In the genomic region with DNA sequence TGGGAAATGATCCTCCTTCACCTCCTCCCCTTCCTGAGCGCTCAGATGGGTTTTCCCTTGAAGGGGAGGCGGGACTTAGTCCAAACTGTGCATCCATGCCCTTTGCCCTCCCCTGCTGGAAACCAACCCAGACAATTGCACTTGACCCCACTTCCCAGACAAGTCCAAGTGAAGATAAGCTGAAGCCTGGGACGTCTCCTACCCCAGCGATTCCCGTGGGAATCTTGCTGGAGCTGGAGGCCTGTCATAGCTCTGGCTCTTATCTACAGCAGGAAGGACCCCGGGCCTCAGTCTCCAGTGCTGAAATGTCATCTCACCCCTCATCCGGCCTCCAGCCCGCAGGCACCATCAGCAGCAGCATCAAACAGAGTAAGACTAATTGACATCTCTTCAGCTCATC, we compare ENCODE assay signal across 21 cellular contexts. TPM values are rescaled to one million over a fixed set of nuclear protein-coding genes. Genes with fewer than 3 reads are reported as not detected.
A peak's percentile ranks its signal among the peaks of the same experiment; 100 is the strongest.
DNase-seq lines count a peak whose midpoint lies in the region; ATAC-seq, FAIRE-seq and TF ChIP-seq lines count a peak whose summit lies in the region.
"Had no signal": no experiment of that assay in that cellular context is flagged by ENCODE, and none has a peak within 500 bp of the region (broad histone marks: within the 10 kb centered on the region; RNA-seq: fewer than 3 reads in every experiment).

No MANE protein-coding gene starts in this region.

- DNase-seq in T-helper 17 cell, result no peak
- no peak for DNase-seq in HepG2 (ENCODE audit: low spot score)
- no peak for DNase-seq in neuronal stem cell (ENCODE audit: low spot score)
- DNase-seq in GM12891 (ENCODE audit: insufficient read length, low spot score), result no peak
- DNase-seq in activated CD4-positive, alpha-beta T cell treated with anti-CD3 and anti-CD28 coated beads, Interleukin-2, amount 10 ng/mL, durations not matched to agents 24 days and 14 days, result no peak
- DNase-seq: C1 segment of cervical spinal cord; CD8-positive, alpha-beta T cell; DMS53; GDM1; GOT3; HCEC 1CT; IMR-90; NCI-H1417; NCI-H1694 treated with DMSO at 0.1 percent for 48 hours; NCI-H446; NCI-H526 treated with DMSO at 0.1 percent for 48 hours; SHP77; SK-N-SH had no signal

- H3K14ac ChIP-seq in neuronal stem cell (ENCODE audit: low read length), result no peak overlapping the region

- no peak overlapping the region for H4K91ac ChIP-seq in neuronal stem cell (ENCODE audit: low read depth, low read length, poor library complexity)

- peak overlapping the region; percentile 9 for H2BK120ac ChIP-seq in neuronal stem cell (ENCODE audit: low read depth, low read length)

- H2AFZ ChIP-seq in HepG2 (ENCODE audit: low read length) (no peak overlapping the region), neuronal stem cell (ENCODE audit: low read length) (no peak overlapping the region)

- H3K27me3 ChIP-seq in BLaER1 treated with 17β-estradiol and CSF1 and Interleukin-3, amounts not matched to agents 10 nM and 100 nM, result peaks cover 0 to 8% (median 0%) of the 10 kb centered on the region in 11 experiments; a peak in 2 of 22 replicates
- H3K27me3 ChIP-seq in HepG2 (ENCODE audit: control insufficient read depth in 1 of 2, insufficient read depth in 2 of 2, low read length in 2 of 2) (peaks cover 11 to 92% of the 10 kb centered on the region in 2 experiments), neuronal stem cell (ENCODE audit: control insufficient read depth in 3 of 3, insufficient read depth in 3 of 3, low read depth in 1 of 3, low read length in 3 of 3) (peaks cover 0 to 90% (median 0%) of the 10 kb centered on the region in 3 experiments)

- H3K4me1 Mint-ChIP-seq in T-helper 17 cell, result peaks cover 12% of the 10 kb centered on the region
- H3K4me1 Mint-ChIP-seq in activated CD4-positive, alpha-beta T cell treated with anti-CD3 and anti-CD28 coated beads, Interleukin-2, amount 10 ng/mL, durations not matched to agents 24 days and 14 days, result peaks cover 2% of the 10 kb centered on the region

- no peaks in the 10 kb centered on the region for H3K9me3 Mint-ChIP-seq in activated CD4-positive, alpha-beta T cell treated with anti-CD3 and anti-CD28 coated beads, Interleukin-2, amount 10 ng/mL, durations not matched to agents 24 days and 14 days
- H3K9me3 Mint-ChIP-seq: CD8-positive, alpha-beta T cell had no signal

- H2BK12ac ChIP-seq in neuronal stem cell (ENCODE audit: low read length), result no peak overlapping the region

- H2AK5ac ChIP-seq in neuronal stem cell (ENCODE audit: low read depth, low read length), result peak overlapping the region; percentile 81

- no peak overlapping the region for H3K23ac ChIP-seq in neuronal stem cell (ENCODE audit: low read depth, low read length, poor library complexity)

- H3K27ac ChIP-seq in BLaER1 treated with 17β-estradiol and CSF1 and Interleukin-3, amounts not matched to agents 10 nM and 100 nM, result no peak overlapping the region
- no peak overlapping the region for H3K27ac ChIP-seq in HepG2 (ENCODE audit: extremely low read length, insufficient read depth, low read length)
- no peak overlapping the region for H3K27ac ChIP-seq in neuronal stem cell (replicated peaks; ENCODE audit: low read length)

- peak overlapping the region; percentile 75 for H2BK15ac ChIP-seq in neuronal stem cell (ENCODE audit: low read length)

- intact Hi-C loops in HepG2 (cut with micrococcal nuclease; ENCODE audit: unreplicated experiment), result no loop called here
- intact Hi-C loops in activated CD4-positive, alpha-beta T cell treated with anti-CD3 and anti-CD28 coated beads, Interleukin-2, amount 10 ng/mL, durations not matched to agents 24 days and 14 days (cut with micrococcal nuclease), result no loop called here

- TF ChIP-seq POLR2A in HepG2 (IDR thresholded peaks at IDR 0.05; ENCODE audit: insufficient read depth in 1 of 2, low read depth in 2 of 2, low read length in 2 of 2) (no peak), GM12891 (IDR thresholded peaks at IDR 0.05; ENCODE audit: low read depth, low read length) (no peak)

- H3K27me3 Mint-ChIP-seq in T-helper 17 cell, result peaks cover 63% of the 10 kb centered on the region
- peaks cover 63% of the 10 kb centered on the region for H3K27me3 Mint-ChIP-seq in activated CD4-positive, alpha-beta T cell treated with anti-CD3 and anti-CD28 coated beads, Interleukin-2, amount 10 ng/mL, durations not matched to agents 24 days and 14 days

- POLR2A ChIA-PET in HepG2 (lab: Yijun Ruan, JAX), result no interaction called here

- H3K36me3 Mint-ChIP-seq in T-helper 17 cell (ENCODE audit: low read depth), result peaks cover 9% of the 10 kb centered on the region
- H3K36me3 Mint-ChIP-seq in activated CD4-positive, alpha-beta T cell treated with anti-CD3 and anti-CD28 coated beads, Interleukin-2, amount 10 ng/mL, durations not matched to agents 24 days and 14 days (ENCODE audit: low read depth), result no peaks in the 10 kb centered on the region
- H3K36me3 Mint-ChIP-seq: CD8-positive, alpha-beta T cell had no signal

- BruUV-seq in HepG2 (replicated peaks; lab: Mats Ljungman, UMichigan), result no TSS peak

- in situ Hi-C loops in HepG2 (cut with HindIII; ENCODE audit: extremely low pct_ligation_motif_present, low pct_unique_long_range_greater_than_20kb), result no loop called here

- peak overlapping the region; percentile 37 for H3K27ac Mint-ChIP-seq in T-helper 17 cell
- no peak overlapping the region for H3K27ac Mint-ChIP-seq in activated CD4-positive, alpha-beta T cell treated with anti-CD3 and anti-CD28 coated beads, Interleukin-2, amount 10 ng/mL, durations not matched to agents 24 days and 14 days
- H3K27ac Mint-ChIP-seq: CD8-positive, alpha-beta T cell had no signal

- H3K36me3 ChIP-seq in BLaER1 treated with 17β-estradiol and CSF1 and Interleukin-3, amounts not matched to agents 10 nM and 100 nM, result no peaks in the 10 kb centered on the region
- H3K36me3 ChIP-seq in HepG2 (replicated peaks in 1 of 2; ENCODE audit: control insufficient read depth in 1 of 2, insufficient read depth in 2 of 2, low read length in 2 of 2) (no peaks in the 10 kb centered on the region), neuronal stem cell (replicated peaks in 1 of 2; ENCODE audit: control insufficient read depth in 2 of 2, insufficient read depth in 2 of 2, low read length in 2 of 2) (no peaks in the 10 kb centered on the region)

- FAIRE-seq in HepG2 (lab: Jason Lieb, UNC) (no peak), GM12891 (lab: Jason Lieb, UNC) (no peak)
- FAIRE-seq: GM19239 had no signal

- peaks cover 2% of the 10 kb centered on the region for H3K79me1 ChIP-seq in neuronal stem cell (ENCODE audit: low read depth, low read length)

- H3K4me3 Mint-ChIP-seq in T-helper 17 cell, result no peak overlapping the region
- no peak overlapping the region for H3K4me3 Mint-ChIP-seq in activated CD4-positive, alpha-beta T cell treated with anti-CD3 and anti-CD28 coated beads, Interleukin-2, amount 10 ng/mL, durations not matched to agents 24 days and 14 days
- H3K4me3 Mint-ChIP-seq: CD8-positive, alpha-beta T cell had no signal

- H2BK5ac ChIP-seq in neuronal stem cell (ENCODE audit: low read length), result no peak overlapping the region

- no peak overlapping the region for H4K8ac ChIP-seq in neuronal stem cell (ENCODE audit: low read depth, low read length)

- 13% methylated on average over 8 of the region's 8 CpGs for WGBS in HepG2 (ENCODE audit: low lambda C conversion rate)
- WGBS in neuronal stem cell (ENCODE audit: extremely low coverage in 2 of 2, insufficient read length in 2 of 2, insufficient replicate concordance in 1 of 2), 2 donors, result no CpG with 5 or more reads among the region's 8 CpGs

- H3K9me3 ChIP-seq in BLaER1 treated with 17β-estradiol and CSF1 and Interleukin-3, amounts not matched to agents 10 nM and 100 nM (replicated peaks in 1 of 11), result no peaks in the 10 kb centered on the region
- H3K9me3 ChIP-seq in T-helper 17 cell (ENCODE audit: control insufficient read depth, low read length, poor library complexity, severe bottlenecking), result no peaks in the 10 kb centered on the region
- H3K9me3 ChIP-seq in HepG2 (ENCODE audit: low read length), result no peaks in the 10 kb centered on the region
- no peaks in the 10 kb centered on the region for H3K9me3 ChIP-seq in neuronal stem cell (replicated peaks in 1 of 2; ENCODE audit: control insufficient read depth in 2 of 2, insufficient read depth in 1 of 2, low read depth in 1 of 2, low read length in 2 of 2)
- H3K9me3 ChIP-seq: SK-N-SH had no signal

- no peak overlapping the region for H3K4ac ChIP-seq in neuronal stem cell (ENCODE audit: low read length)

- peaks cover 19 to 58% (median 37%) of the 10 kb centered on the region in 10 experiments for H3K4me1 ChIP-seq in BLaER1 treated with 17β-estradiol and CSF1 and Interleukin-3, amounts not matched to agents 10 nM and 100 nM
- H3K4me1 ChIP-seq in HepG2 (ENCODE audit: insufficient read depth, low read length) (peaks cover 15% of the 10 kb centered on the region; the same call in 1 of the 2 replicates), neuronal stem cell (ENCODE audit: control insufficient read depth in 2 of 2, insufficient read depth in 1 of 2, low read depth in 1 of 2, low read length in 2 of 2) (peaks cover 0 to 26% of the 10 kb centered on the region in 2 donors)

- peaks cover 0 to 15% (median 0%) of the 10 kb centered on the region in 11 experiments; a peak in 1 of 22 replicates for H4K20me1 ChIP-seq in BLaER1 treated with 17β-estradiol and CSF1 and Interleukin-3, amounts not matched to agents 10 nM and 100 nM
- no peaks in the 10 kb centered on the region for H4K20me1 ChIP-seq in HepG2 (ENCODE audit: insufficient read depth, low read length)

- CTCF ChIA-PET in HepG2 (lab: Yijun Ruan, JAX; ENCODE audit: low intra/inter-chr PET ratio, low total read pairs), result no interaction called here

- no peaks in the 10 kb centered on the region for H3K79me2 ChIP-seq in HepG2 (ENCODE audit: insufficient read depth, low read length)

- TF ChIP-seq RAD21 in HepG2 (CRISPR knock-in tag; IDR thresholded peaks at IDR 0.05), result no peak

- no peak overlapping the region for H3K4me3 ChIP-seq in BLaER1 treated with 17β-estradiol and CSF1 and Interleukin-3, amounts not matched to agents 10 nM and 100 nM
- H3K4me3 ChIP-seq in HepG2 (replicated peaks in 1 of 3; ENCODE audit: insufficient read depth in 1 of 3, low read depth in 2 of 3, low read length in 3 of 3) (no peak overlapping the region), neuronal stem cell (ENCODE audit: low read length in 2 of 2) (no peak overlapping the region)

- peak overlapping the region in 9 of 11 experiments; percentile 2 to 89 (median 17); a peak in 9 of 22 replicates for H3K4me2 ChIP-seq in BLaER1 treated with 17β-estradiol and CSF1 and Interleukin-3, amounts not matched to agents 10 nM and 100 nM
- H3K4me2 ChIP-seq in HepG2 (ENCODE audit: low read depth, low read length), result no peak overlapping the region
- H3K4me2 ChIP-seq in neuronal stem cell (ENCODE audit: insufficient read depth, low read length, poor library complexity, severe bottlenecking), result no peak overlapping the region
- H3K4me2 ChIP-seq: SK-N-SH had no signal

- H3K9ac ChIP-seq in BLaER1 treated with 17β-estradiol and CSF1 and Interleukin-3, amounts not matched to agents 10 nM and 100 nM, result no peak overlapping the region
- H3K9ac ChIP-seq in HepG2 (ENCODE audit: insufficient read depth, low read depth, low read length), result no peak overlapping the region
- no peak overlapping the region for H3K9ac ChIP-seq in neuronal stem cell (ENCODE audit: low read depth, low read length, poor library complexity)
- H3K9ac ChIP-seq: SK-N-SH had no signal

- TF ChIP-seq EP300 in HepG2 (IDR thresholded peaks at IDR 0.05; ENCODE audit: low read depth in 2 of 2, low read length in 2 of 2), result no peak
- TF ChIP-seq EP300 in HepG2 (CRISPR knock-in tag; IDR thresholded peaks at IDR 0.05; ENCODE audit: borderline replicate concordance), result no peak

- ATAC-seq in T-helper 17 cell (no peak), HepG2 (no peak), HG02885 (IDR thresholded peaks at IDR 0.05; ENCODE audit: poor library complexity, unreplicated experiment) (no peak)
- ATAC-seq: CD8-positive, alpha-beta T cell had no signal

- peak overlapping the region; percentile 52 for H3K18ac ChIP-seq in neuronal stem cell (ENCODE audit: low read length)

- TF ChIP-seq CTCF in HepG2 (CRISPR knock-in tag; IDR thresholded peaks at IDR 0.05), result no peak

RNA-seq across cellular contexts. Expression of a gene that starts 6.5 kb away (rescaled TPM):
- total RNA-seq in T-helper 17 cell (under 1 TPM; 0.25 to 0.52 TPM), HepG2 (2016; rRNA removed; fragmentation: Illumina TruSeq; extraction: Trizol) (0.41 and 1.1 TPM in 2 replicates)
- 0.10 TPM in 1 of 2 replicates, not detected in the other for total RNA-seq in HepG2 (2016; cell fraction: cytosol; rRNA removed; fragmentation: Illumina TruSeq; extraction: Trizol; ENCODE audit: low read depth)
- total RNA-seq in HepG2 (2016; cell fraction: insoluble cytoplasmic fraction; rRNA removed; fragmentation: Illumina TruSeq; extraction: Trizol), result 0.30 and 1.4 TPM in 2 replicates
- total RNA-seq in HepG2 (2016; cell fraction: membrane; rRNA removed; fragmentation: Illumina TruSeq; extraction: Trizol), result 0.21 and 0.40 TPM in 2 replicates
- total RNA-seq in HepG2 (2016; cell fraction: nucleus; rRNA removed; fragmentation: Illumina TruSeq; extraction: Trizol), result 1.3 and 1.6 TPM in 2 replicates
- polyA plus RNA-seq in HepG2 (2011; rRNA removed), result 1.8 and 2.7 TPM in 2 replicates
- 1.9 and 2.8 TPM in 2 replicates for polyA plus RNA-seq in HepG2 (2011; cell fraction: cytosol; rRNA removed)
- 1.5 and 2.5 TPM in 2 replicates for polyA plus RNA-seq in HepG2 (2011; cell fraction: nucleus; rRNA removed)
- polyA plus RNA-seq in HepG2 (2012), result 0.27 and 1.0 TPM in 2 replicates
- polyA plus RNA-seq in HepG2 (2016; cell fraction: cytosol; fragmentation: Illumina TruSeq; extraction: Trizol; ENCODE audit: low read depth), result 0.11 and 0.15 TPM in 2 replicates
- 0.46 and 0.72 TPM in 2 replicates for polyA plus RNA-seq in HepG2 (2016; cell fraction: insoluble cytoplasmic fraction; fragmentation: Illumina TruSeq; extraction: Trizol; ENCODE audit: low read depth)
- 0.15 and 0.29 TPM in 2 replicates for polyA plus RNA-seq in HepG2 (2016; cell fraction: membrane; fragmentation: Illumina TruSeq; extraction: Trizol; ENCODE audit: low read depth)
- polyA plus RNA-seq in HepG2 (2016; cell fraction: nucleus; fragmentation: Illumina TruSeq; extraction: Trizol; ENCODE audit: insufficient read depth, low read depth), result 4.1 and 4.2 TPM in 2 replicates
- polyA minus RNA-seq in HepG2 (2011; rRNA and poly(A)+ RNA removed; ENCODE audit: low replicate concordance), result 0.07 and 4.0 TPM in 2 replicates
- 1.2 and 1.3 TPM in 2 replicates for polyA minus RNA-seq in HepG2 (2011; cell fraction: cytosol; rRNA and poly(A)+ RNA removed)
- polyA minus RNA-seq in HepG2 (2011; cell fraction: nucleus; rRNA and poly(A)+ RNA removed), result 0.39 and 0.62 TPM in 2 replicates
- 29.4 TPM for polyA plus RNA-seq in neuronal stem cell (2013, experiment 1 of 2)
- 29.5 TPM for polyA plus RNA-seq in neuronal stem cell (2013, experiment 2 of 2)
- polyA plus RNA-seq in GM12891 (2012; ENCODE audit: low read depth, missing spikeins), result 1.1 TPM
- 0.33 TPM in 1 of 2 replicates, not detected in the other for total RNA-seq in activated CD4-positive, alpha-beta T cell treated with anti-CD3 and anti-CD28 coated beads, Interleukin-2, amount 10 ng/mL, durations not matched to agents 24 days and 14 days

Comparison
In these comparisons a context has a peak if more than half of its experiments do, and no peak if none do; other contexts are left out.
1. H3K4me2 ChIP-seq: peak in BLaER1 treated with 17β-estradiol and CSF1 and Interleukin-3, amounts not matched to agents 10 nM and 100 nM (9 of 11); none in HepG2 (single experiment) and neuronal stem cell (single experiment).